8 cellular contexts compared by ENCODE assay signal in genomic region chr10:101301111-101301731, GRCh38. TPM values are rescaled to one million over a fixed set of nuclear protein-coding genes. Genes with fewer than 3 reads are reported as not detected.
DNase-seq lines count a peak whose midpoint lies in the region; ATAC-seq and TF ChIP-seq lines count a peak whose summit lies in the region.

No MANE protein-coding gene starts in this region.

- TF ChIP-seq RAD21 in SK-N-SH (IDR thresholded peaks at IDR 0.05; ENCODE audit: low read length): peak; percentile 71

- no peak overlapping the region for H3K4me3 Mint-ChIP-seq in naive thymus-derived CD8-positive, alpha-beta T cell

- H3F3A ChIP-seq in SK-N-SH (replicated peaks; ENCODE audit: insufficient read depth): no peaks in the 10 kb centered on the region

- H3K9ac ChIP-seq in DND-41 (ENCODE audit: low read depth, low read length) (no peak overlapping the region), KMS-11 (no peak overlapping the region), SK-N-SH (no peak overlapping the region), colonic mucosa (ENCODE audit: low read depth in 2 of 2, low read length in 2 of 2) (no peak overlapping the region)

- H3K9me3 ChIP-seq in DND-41 (ENCODE audit: insufficient read depth, low read length, severe bottlenecking) (no peaks in the 10 kb centered on the region), SK-N-SH (no peaks in the 10 kb centered on the region), colonic mucosa (no peaks in the 10 kb centered on the region), vagina (no peaks in the 10 kb centered on the region)

- DNase-seq in DND-41 (peak; percentile 47), SK-N-SH (no peak), colonic mucosa (peak; percentile 28), vagina (ENCODE audit: extremely low spot score in 2 of 2) (no peak)
- no peak for DNase-seq in naive thymus-derived CD8-positive, alpha-beta T cell

- H3K27me3 ChIP-seq in DND-41 (ENCODE audit: insufficient read depth, low read length, poor library complexity) (peaks cover 35% of the 10 kb centered on the region), KMS-11 (ENCODE audit: insufficient read depth, low read depth) (no peaks in the 10 kb centered on the region; the same call in 1 of the 2 replicates), SK-N-SH (ENCODE audit: insufficient read depth) (peaks cover 33% of the 10 kb centered on the region; the same call in 1 of the 2 replicates), colonic mucosa (no peaks in the 10 kb centered on the region), vagina (no peaks in the 10 kb centered on the region)

- H3K4me1 ChIP-seq in DND-41 (ENCODE audit: insufficient read depth, low read length) (no peaks in the 10 kb centered on the region), KMS-11 (ENCODE audit: low read depth, poor library complexity, severe bottlenecking) (no peaks in the 10 kb centered on the region), SK-N-SH (ENCODE audit: control insufficient read depth in 1 of 2, insufficient read depth in 2 of 2, low read depth in 1 of 2, low read length in 1 of 2) (peaks cover 0 to 13% of the 10 kb centered on the region in 2 experiments; a peak in 1 of 4 replicates), colonic mucosa (no peaks in the 10 kb centered on the region), vagina (no peaks in the 10 kb centered on the region)

- H3K9me2 ChIP-seq in SK-N-SH: no peaks in the 10 kb centered on the region

- peaks cover 0 to 6% (median 2%) of the 10 kb centered on the region in 4 donors for H3K4me1 Mint-ChIP-seq in naive thymus-derived CD8-positive, alpha-beta T cell

- no peak for TF ChIP-seq EP300 in SK-N-SH (IDR thresholded peaks at IDR 0.05; ENCODE audit: borderline replicate concordance in 1 of 2, low read depth in 1 of 2, low read length in 1 of 2)

- no peaks in the 10 kb centered on the region for H3K79me2 ChIP-seq in DND-41 (ENCODE audit: insufficient read depth, low read length)
- no peaks in the 10 kb centered on the region for H3K79me2 ChIP-seq in KMS-11 (ENCODE audit: insufficient read depth, low read depth)
- no peaks in the 10 kb centered on the region for H3K79me2 ChIP-seq in SK-N-SH (ENCODE audit: insufficient read depth)

- no peak overlapping the region for H3K27ac Mint-ChIP-seq in naive thymus-derived CD8-positive, alpha-beta T cell

- peak; percentile 66 for TF ChIP-seq CTCF in DND-41 (IDR thresholded peaks at IDR 0.05; ENCODE audit: borderline replicate concordance, extremely low read depth, low read length, poor library complexity, severe bottlenecking)
- peak; percentile 31; the same call in 1 of the 2 replicates for TF ChIP-seq CTCF in KMS-11 (conservative IDR thresholded peaks at IDR 0.05; ENCODE audit: low read depth, low read length)
- no peak; the same call in 1 of the 2 replicates for TF ChIP-seq CTCF in SK-N-SH (IDR thresholded peaks at IDR 0.05)
- peak; percentile 26 for TF ChIP-seq CTCF in colonic mucosa (IDR thresholded peaks at IDR 0.05)
- TF ChIP-seq CTCF in vagina (IDR thresholded peaks at IDR 0.05): no peak

- no peak for TF ChIP-seq POLR2A in vagina (IDR thresholded peaks at IDR 0.05)

- H2AFZ ChIP-seq in DND-41 (ENCODE audit: low read depth, low read length) (no peak overlapping the region), KMS-11 (ENCODE audit: low read depth) (no peak overlapping the region), SK-N-SH (ENCODE audit: low read depth) (no peak overlapping the region)

- H3K4me3 ChIP-seq in DND-41 (ENCODE audit: low read depth in 1 of 2, low read length in 2 of 2) (no peak overlapping the region), KMS-11 (IDR thresholded peaks at IDR 0.05; ENCODE audit: insufficient read depth, low read depth, low read length) (no peak overlapping the region), SK-N-SH (ENCODE audit: low read depth in 2 of 2, low read length in 1 of 2) (no peak overlapping the region; a peak in 1 of 4 replicates), colonic mucosa (no peak overlapping the region), vagina (no peak overlapping the region)

- CTCF ChIA-PET in SK-N-SH (lab: Yijun Ruan, JAX): interaction anchor here (0.5 to 9.8 kb wide), 12 partner anchors 10 to 268 kb away, joined by 3 to 98 read pairs (median 3); no protein-coding TSS in a partner anchor

- no peaks in the 10 kb centered on the region for H3K36me3 ChIP-seq in DND-41 (ENCODE audit: insufficient read depth, low read length)
- H3K36me3 ChIP-seq in KMS-11 (ENCODE audit: insufficient read depth): no peaks in the 10 kb centered on the region
- H3K36me3 ChIP-seq in SK-N-SH (replicated peaks in 1 of 2; ENCODE audit: control insufficient read depth in 1 of 2, insufficient read depth in 2 of 2, low read length in 1 of 2): no peaks in the 10 kb centered on the region
- H3K36me3 ChIP-seq in colonic mucosa: no peaks in the 10 kb centered on the region
- H3K36me3 ChIP-seq in vagina: no peaks in the 10 kb centered on the region

- 23% methylated on average over 2 of the region's 2 CpGs for WGBS in SK-N-SH (ENCODE audit: low lambda C conversion rate)

- H3K9me3 Mint-ChIP-seq in naive thymus-derived CD8-positive, alpha-beta T cell: no peaks in the 10 kb centered on the region

- H3K27me3 Mint-ChIP-seq in naive thymus-derived CD8-positive, alpha-beta T cell: peaks cover 16 to 70% (median 52%) of the 10 kb centered on the region in 5 donors

- no peak overlapping the region for H3K4me2 ChIP-seq in DND-41 (ENCODE audit: insufficient read depth, low read length)
- no peak overlapping the region for H3K4me2 ChIP-seq in KMS-11
- no peak overlapping the region for H3K4me2 ChIP-seq in SK-N-SH

- POLR2A ChIA-PET in SK-N-SH (lab: Yijun Ruan, JAX): interaction anchor here (1.2 kb wide), 1 partner anchor 8 kb away, joined by 3 read pairs; no protein-coding TSS in a partner anchor
- POLR2A ChIA-PET in naive thymus-derived CD8-positive, alpha-beta T cell (lab: Charles Lee): no interaction called here

- H3K27ac ChIP-seq in DND-41 (ENCODE audit: low read length) (no peak overlapping the region), KMS-11 (no peak overlapping the region), SK-N-SH (ENCODE audit: low read depth in 2 of 2, low read length in 1 of 2) (no peak overlapping the region), colonic mucosa (no peak overlapping the region), vagina (no peak overlapping the region)

- H3K36me3 Mint-ChIP-seq in naive thymus-derived CD8-positive, alpha-beta T cell: no peaks in the 10 kb centered on the region

- intact Hi-C loops in colonic mucosa (cut with DNase I) (loop anchor here (10.0 kb wide), 1 partner anchor 144 kb away; no protein-coding TSS in a partner anchor), vagina (cut with DNase I) (no loop called here)

- H4K20me1 ChIP-seq in DND-41 (ENCODE audit: insufficient read depth, low read length) (0 out of 2 replicates have a peak, but pooled peaks cover 8% of the 10 kb centered on the region), KMS-11 (ENCODE audit: insufficient read depth) (no peaks in the 10 kb centered on the region), SK-N-SH (ENCODE audit: insufficient read depth) (no peaks in the 10 kb centered on the region)

- ATAC-seq in DND-41 (ENCODE audit: insufficient read depth, low read depth): peak; percentile 72
- ATAC-seq in naive thymus-derived CD8-positive, alpha-beta T cell: peak; percentile 46 to 60
- ATAC-seq in HG03025 (IDR thresholded peaks at IDR 0.05; ENCODE audit: low FRiP score, unreplicated experiment): no peak
- ATAC-seq in GM21619 (IDR thresholded peaks at IDR 0.05; ENCODE audit: unreplicated experiment): no peak

TF ChIP-seq in SK-N-SH, 30 proteins besides CTCF, POLR2A, EP300 and RAD21:
- TF ChIP-seq MEF2A (IDR thresholded peaks at IDR 0.05; ENCODE audit: borderline replicate concordance, low read depth) (no peak), TCF12 (IDR thresholded peaks at IDR 0.05) (no peak), SMC3 (IDR thresholded peaks at IDR 0.05; ENCODE audit: low read depth, low read length) (peak; percentile 56), GABPA (IDR thresholded peaks at IDR 0.05; ENCODE audit: low read depth) (no peak), FOXM1 (IDR thresholded peaks at IDR 0.05; ENCODE audit: low read depth) (no peak)

RNA-seq across cellular contexts. Expression of gene BTRC, which starts 52.7 kb away (rescaled TPM):
- 6.5 and 8.1 TPM in 2 replicates for polyA plus RNA-seq in SK-N-SH (2012; rRNA removed)
- polyA plus RNA-seq in SK-N-SH (2012; cell fraction: cytosol; rRNA removed): 6.7 and 7.3 TPM in 2 replicates
- polyA plus RNA-seq in SK-N-SH (2012; cell fraction: nucleus; rRNA removed): 10.1 and 17.6 TPM in 2 replicates
- total RNA-seq in colonic mucosa (10 to 100 TPM in 1 of 2 donors, 1 to 10 TPM in 1; 9.9 to 10.5 TPM), vagina (12.5 TPM)
- total RNA-seq in naive thymus-derived CD8-positive, alpha-beta T cell: 10 to 100 TPM; 23.3 to 23.8 TPM
- 10 to 100 TPM in 1 of 3 donors, 1 to 10 TPM in 2; 7.9 to 11.0 (median 8.6) TPM for polyA plus RNA-seq in naive thymus-derived CD8-positive, alpha-beta T cell

Comparison
In these comparisons a context has a peak if more than half of its experiments do, and no peak if none do; other contexts are left out.
1. ATAC-seq: peak in DND-41 (single experiment) and naive thymus-derived CD8-positive, alpha-beta T cell (2 of 2); none in HG03025 (single experiment) and GM21619 (single experiment).
2. DNase-seq: peak in DND-41 (single experiment) and colonic mucosa (single experiment); none in SK-N-SH (single experiment), naive thymus-derived CD8-positive, alpha-beta T cell (0 of 10) and vagina (0 of 2).
3. CTCF ChIP-seq: peak in DND-41 (single experiment), KMS-11 (single experiment) and colonic mucosa (single experiment); none in SK-N-SH (single experiment) and vagina (0 of 3).